In the genomic region with DNA sequence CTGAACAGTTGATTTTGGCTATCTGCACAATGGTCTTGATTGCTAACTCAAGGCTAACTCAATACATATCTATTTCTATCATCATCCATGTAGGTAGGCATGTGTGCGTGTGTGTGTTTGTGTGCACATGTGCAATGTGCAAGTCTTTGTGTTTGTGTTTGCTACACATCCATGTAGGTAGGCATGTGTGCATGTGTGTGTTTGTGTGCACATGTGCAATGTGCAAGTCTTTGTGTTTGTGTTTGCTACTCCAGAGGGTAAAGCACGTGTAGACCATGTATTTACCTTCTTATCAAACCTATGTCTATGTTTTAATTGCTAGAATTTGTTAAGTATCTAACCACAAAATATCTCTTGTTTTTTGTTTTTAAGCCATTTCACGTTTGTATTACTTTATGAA, we compare ENCODE assay signal across 29 cellular contexts.
DNase-seq lines count a peak whose midpoint lies in the region; ATAC-seq, FAIRE-seq and TF ChIP-seq lines count a peak whose summit lies in the region.
"Had no signal": no experiment of that assay in that cellular context is flagged by ENCODE, and none has a peak within 500 bp of the region (broad histone marks: within the 10 kb centered on the region; RNA-seq: fewer than 3 reads in every experiment).

No MANE protein-coding gene starts in this region.

- CTCF ChIA-PET in H1 (lab: Charles Lee; ENCODE audit: partially characterized antibody), result no interaction called here

- H3K27me3 ChIP-seq in OCI-LY3 (ENCODE audit: low read depth, low read length), result no peaks in the 10 kb centered on the region
- no peaks in the 10 kb centered on the region for H3K27me3 ChIP-seq in H1 (replicated peaks in 1 of 4; ENCODE audit: control insufficient read depth in 3 of 4, extremely low read depth in 1 of 4, insufficient read depth in 3 of 4, low read length in 3 of 4)
- H3K27me3 ChIP-seq in vagina, result no peaks in the 10 kb centered on the region
- H3K27me3 ChIP-seq: BE2C, BLaER1 had no signal

- H3K9ac ChIP-seq in OCI-LY3 (ENCODE audit: low read length) (no peak overlapping the region), H1 (replicated peaks in 1 of 4; ENCODE audit: extremely low read depth in 1 of 4, low read depth in 3 of 4, low read length in 3 of 4) (no peak overlapping the region)
- H3K9ac ChIP-seq: BLaER1 had no signal

- no peaks in the 10 kb centered on the region for H3K36me3 Mint-ChIP-seq in activated T-helper 17 cell treated with anti-CD3 and anti-CD28 coated beads, Interleukin-2, amount 50 U/mL, for 72 hours (ENCODE audit: low read depth)
- H3K36me3 Mint-ChIP-seq: CD14-positive monocyte; CD4-positive, alpha-beta memory T cell; CD4-positive, CD25-positive, alpha-beta regulatory T cell; CD8-positive, alpha-beta memory T cell had no signal

- H4K91ac ChIP-seq in H1 (replicated peaks; ENCODE audit: insufficient read length, low read length), result no peak overlapping the region

- H4K20me1 ChIP-seq in OCI-LY3 (ENCODE audit: insufficient read depth, low read length) (no peaks in the 10 kb centered on the region), H1 (replicated peaks in 1 of 2; ENCODE audit: control insufficient read depth in 1 of 2, insufficient read depth in 2 of 2, low read length in 2 of 2) (no peaks in the 10 kb centered on the region)
- H4K20me1 ChIP-seq: BLaER1 had no signal

- H3K4me1 ChIP-seq in OCI-LY3 (ENCODE audit: low read length), result peaks cover 36% of the 10 kb centered on the region
- no peaks in the 10 kb centered on the region for H3K4me1 ChIP-seq in H1 (replicated peaks in 1 of 4; ENCODE audit: control insufficient read depth in 3 of 4, insufficient read depth in 4 of 4, low read length in 3 of 4)
- H3K4me1 ChIP-seq in vagina, result no peaks in the 10 kb centered on the region
- H3K4me1 ChIP-seq: BE2C, BLaER1 had no signal

- no peak overlapping the region for H3K27ac Mint-ChIP-seq in activated T-helper 17 cell treated with anti-CD3 and anti-CD28 coated beads, Interleukin-2, amount 50 U/mL, for 72 hours
- H3K27ac Mint-ChIP-seq: CD14-positive monocyte; CD4-positive, alpha-beta memory T cell; CD4-positive, CD25-positive, alpha-beta regulatory T cell; CD8-positive, alpha-beta memory T cell had no signal

- in situ Hi-C loops in KBM-7 (cut with MboI; ENCODE audit: low pct_unique_long_range_greater_than_20kb, low sequenced_read_pairs), result no loop called here

- H3K4me3 ChIP-seq in OCI-LY3 (ENCODE audit: low read length), result no peak overlapping the region
- H3K4me3 ChIP-seq in H1 (ENCODE audit: extremely low read depth in 1 of 4, insufficient read depth in 2 of 4, low read depth in 3 of 4, low read length in 4 of 4), result no peak overlapping the region
- H3K4me3 ChIP-seq in vagina, result no peak overlapping the region
- H3K4me3 ChIP-seq: BLaER1, GM12878 had no signal

- H3K4me2 ChIP-seq in OCI-LY3 (ENCODE audit: low read length), result peak overlapping the region; percentile 43
- no peak overlapping the region for H3K4me2 ChIP-seq in H1 (ENCODE audit: insufficient read depth in 1 of 2, low read depth in 2 of 2, low read length in 2 of 2)
- H3K4me2 ChIP-seq: BLaER1 had no signal

- H2BK120ac ChIP-seq in H1 (replicated peaks; ENCODE audit: low read depth, low read length), result no peak overlapping the region

- peaks cover 12% of the 10 kb centered on the region for H3K9me3 Mint-ChIP-seq in activated T-helper 17 cell treated with anti-CD3 and anti-CD28 coated beads, Interleukin-2, amount 50 U/mL, for 72 hours

- no peaks in the 10 kb centered on the region for H3K23me2 ChIP-seq in H1 (ENCODE audit: low read depth, low read length)

- intact Hi-C loops in vagina (cut with DNase I), result no loop called here

- FAIRE-seq in HTR-8/SVneo (lab: Jason Lieb, UNC), result peak; percentile 23
- peak; percentile 36 for FAIRE-seq in H1 (lab: Jason Lieb, UNC)
- FAIRE-seq: A204.1, GM12878, GM12892, GM18507 had no signal

- no peaks in the 10 kb centered on the region for H3K79me1 ChIP-seq in H1 (ENCODE audit: low read depth, low read length)

- H3K23ac ChIP-seq in H1 (ENCODE audit: insufficient read length), result no peak overlapping the region

- H2BK20ac ChIP-seq in H1 (ENCODE audit: low read length), result no peak overlapping the region

- POLR2A ChIA-PET in H1 (lab: Charles Lee; ENCODE audit: partially characterized antibody), result no interaction called here

- H3K27me3 Mint-ChIP-seq in activated T-helper 17 cell treated with anti-CD3 and anti-CD28 coated beads, Interleukin-2, amount 50 U/mL, for 72 hours, result no peaks in the 10 kb centered on the region
- H3K27me3 Mint-ChIP-seq: CD4-positive, alpha-beta memory T cell; CD4-positive, CD25-positive, alpha-beta regulatory T cell; CD8-positive, alpha-beta memory T cell had no signal

- H2AK5ac ChIP-seq in H1 (ENCODE audit: low read depth, low read length), result 0 out of 2 replicates have a peak overlapping the region, but pooled peaks have one; percentile 40

- H2AFZ ChIP-seq in OCI-LY3 (ENCODE audit: low read depth, low read length) (no peak overlapping the region), H1 (ENCODE audit: low read length) (no peak overlapping the region; the same call in 1 of the 2 replicates)

- no peak for DNase-seq in HTR-8/SVneo (ENCODE audit: insufficient read length, low spot score)
- DNase-seq in KBM-7, result peak; percentile 16
- DNase-seq in H1 (ENCODE audit: low read depth in 1 of 2, low spot score in 2 of 2), result no peak
- no peak for DNase-seq in dermis blood vessel endothelial cell
- DNase-seq in T-helper 1 cell, result no peak
- no peak for DNase-seq in vagina (ENCODE audit: extremely low spot score in 2 of 2)
- DNase-seq: 8988T; ACHN; BE2C; C1 segment of cervical spinal cord; CD4-positive, alpha-beta memory T cell; CD4-positive, CD25-positive, alpha-beta regulatory T cell; CD8-positive, alpha-beta memory T cell; COR-L47; DMS 273 treated with DMSO at 0.1 percent for 48 hours; DMS153; DMS53; DMS79; DND-41; EL; GDM1 had no signal

- H3K18ac ChIP-seq in H1 (ENCODE audit: extremely low read depth, low read length), result no peak overlapping the region

- H3K79me2 ChIP-seq in OCI-LY3 (ENCODE audit: low read length), result no peaks in the 10 kb centered on the region
- no peaks in the 10 kb centered on the region for H3K79me2 ChIP-seq in H1 (ENCODE audit: control insufficient read depth in 1 of 2, insufficient read depth in 2 of 2, low read length in 2 of 2)

- no peaks in the 10 kb centered on the region for H3K4me1 Mint-ChIP-seq in activated T-helper 17 cell treated with anti-CD3 and anti-CD28 coated beads, Interleukin-2, amount 50 U/mL, for 72 hours
- H3K4me1 Mint-ChIP-seq: CD4-positive, alpha-beta memory T cell; CD4-positive, CD25-positive, alpha-beta regulatory T cell; CD8-positive, alpha-beta memory T cell had no signal

- H2BK12ac ChIP-seq in H1 (ENCODE audit: low read depth, low read length), result no peak overlapping the region

- H3K4me3 Mint-ChIP-seq in activated T-helper 17 cell treated with anti-CD3 and anti-CD28 coated beads, Interleukin-2, amount 50 U/mL, for 72 hours, result no peak overlapping the region
- H3K4me3 Mint-ChIP-seq: CD14-positive monocyte; CD4-positive, alpha-beta memory T cell; CD4-positive, CD25-positive, alpha-beta regulatory T cell; CD8-positive, alpha-beta memory T cell had no signal

- TF ChIP-seq POLR2A in H1 (IDR thresholded peaks at IDR 0.05; ENCODE audit: control extremely low read depth in 1 of 2, low read depth in 2 of 2, low read length in 2 of 2) (no peak), vagina (IDR thresholded peaks at IDR 0.05) (no peak)

- no peak overlapping the region for H3K4ac ChIP-seq in H1 (replicated peaks; ENCODE audit: insufficient read length, low read depth, low read length)

- WGBS in H1 (ENCODE audit: extremely low coverage in 1 of 2, insufficient coverage in 1 of 2, insufficient read length in 1 of 2, insufficient replicate concordance in 2 of 2, low coverage in 1 of 2, low lambda C conversion rate in 2 of 2, missing lambda C conversion rate in 1 of 2), 2 experiments, result 94% methylated on average over 3 of the region's 3 CpGs; no CpG with 5 or more reads in 1 of the 2 experiments

- peak overlapping the region; percentile 74 for H3K27ac ChIP-seq in OCI-LY3 (ENCODE audit: low read length)
- H3K27ac ChIP-seq in H1 (ENCODE audit: low read depth, low read length), result no peak overlapping the region
- no peak overlapping the region for H3K27ac ChIP-seq in vagina
- H3K27ac ChIP-seq: BLaER1 had no signal

- no peak for TF ChIP-seq CTCF in OCI-LY3 (IDR thresholded peaks at IDR 0.05; ENCODE audit: low read depth, low read length)
- no peak for TF ChIP-seq CTCF in H1 (IDR thresholded peaks at IDR 0.05; ENCODE audit: control extremely low read depth in 1 of 3, insufficient read depth in 1 of 3, low read depth in 1 of 3, low read length in 3 of 3)
- no peak for TF ChIP-seq CTCF in vagina (IDR thresholded peaks at IDR 0.05)

- H2BK5ac ChIP-seq in H1 (ENCODE audit: low read depth, low read length), result no peak overlapping the region

- H4K8ac ChIP-seq in H1 (ENCODE audit: extremely low read depth, insufficient read depth, low read length), result no peak overlapping the region

- no peak overlapping the region for H4K5ac ChIP-seq in H1 (ENCODE audit: insufficient read length, low read depth, low read length)

- H3K36me3 ChIP-seq in OCI-LY3 (replicated peaks; ENCODE audit: low read depth, low read length) (peaks cover 20% of the 10 kb centered on the region), H1 (ENCODE audit: control insufficient read depth in 2 of 4, insufficient read depth in 4 of 4, low read length in 3 of 4) (no peaks in the 10 kb centered on the region), vagina (no peaks in the 10 kb centered on the region)
- H3K36me3 ChIP-seq: BE2C, BLaER1 had no signal

- H3K14ac ChIP-seq in H1 (ENCODE audit: insufficient read length), result no peak overlapping the region

- no peak for TF ChIP-seq RAD21 in H1 (IDR thresholded peaks at IDR 0.05 in 1 of 2, conservative IDR thresholded peaks at IDR 0.05 in 1 of 2; ENCODE audit: low read depth in 2 of 2, low read length in 2 of 2)

- H3K56ac ChIP-seq in H1 (replicated peaks; ENCODE audit: insufficient read length, low read depth, low read length), result no peak overlapping the region

- H3K9me3 ChIP-seq in OCI-LY3 (ENCODE audit: insufficient read depth, low read length), result peaks cover 17% of the 10 kb centered on the region; the same call in 1 of the 2 replicates
- H3K9me3 ChIP-seq in H1 (ENCODE audit: insufficient read depth in 2 of 2, low read depth in 1 of 2, low read length in 1 of 2), result peaks cover 12 to 15% of the 10 kb centered on the region in 2 experiments
- H3K9me3 ChIP-seq in vagina, result no peaks in the 10 kb centered on the region
- H3K9me3 ChIP-seq: BE2C had no signal

- no peak overlapping the region for H2BK15ac ChIP-seq in H1 (ENCODE audit: low read length)

- TF ChIP-seq EP300 in H1 (IDR thresholded peaks at IDR 0.05; ENCODE audit: borderline replicate concordance in 1 of 2, low read depth in 2 of 2, low read length in 2 of 2), result no peak

- ATAC-seq in activated T-helper 17 cell treated with anti-CD3 and anti-CD28 coated beads, Interleukin-2, amount 50 U/mL, for 72 hours (replicated peaks), result no peak
- ATAC-seq: GM12878 had no signal

TF ChIP-seq in H1, 55 proteins besides CTCF, POLR2A, EP300 and RAD21 (continues in another document):
- TF ChIP-seq CEBPB (IDR thresholded peaks at IDR 0.05; ENCODE audit: low read depth, low read length), result no peak
- no peak for TF ChIP-seq CHD1 (IDR thresholded peaks at IDR 0.05; ENCODE audit: low read depth, low read length)
- no peak for TF ChIP-seq FOSL1 (IDR thresholded peaks at IDR 0.05; ENCODE audit: insufficient read depth, low read depth, low read length)
- TF ChIP-seq SP1 (IDR thresholded peaks at IDR 0.05; ENCODE audit: low read depth, low read length), result no peak
- TF ChIP-seq TCF12 (IDR thresholded peaks at IDR 0.05; ENCODE audit: low read depth, low read length), result no peak
